In the genomic region with DNA sequence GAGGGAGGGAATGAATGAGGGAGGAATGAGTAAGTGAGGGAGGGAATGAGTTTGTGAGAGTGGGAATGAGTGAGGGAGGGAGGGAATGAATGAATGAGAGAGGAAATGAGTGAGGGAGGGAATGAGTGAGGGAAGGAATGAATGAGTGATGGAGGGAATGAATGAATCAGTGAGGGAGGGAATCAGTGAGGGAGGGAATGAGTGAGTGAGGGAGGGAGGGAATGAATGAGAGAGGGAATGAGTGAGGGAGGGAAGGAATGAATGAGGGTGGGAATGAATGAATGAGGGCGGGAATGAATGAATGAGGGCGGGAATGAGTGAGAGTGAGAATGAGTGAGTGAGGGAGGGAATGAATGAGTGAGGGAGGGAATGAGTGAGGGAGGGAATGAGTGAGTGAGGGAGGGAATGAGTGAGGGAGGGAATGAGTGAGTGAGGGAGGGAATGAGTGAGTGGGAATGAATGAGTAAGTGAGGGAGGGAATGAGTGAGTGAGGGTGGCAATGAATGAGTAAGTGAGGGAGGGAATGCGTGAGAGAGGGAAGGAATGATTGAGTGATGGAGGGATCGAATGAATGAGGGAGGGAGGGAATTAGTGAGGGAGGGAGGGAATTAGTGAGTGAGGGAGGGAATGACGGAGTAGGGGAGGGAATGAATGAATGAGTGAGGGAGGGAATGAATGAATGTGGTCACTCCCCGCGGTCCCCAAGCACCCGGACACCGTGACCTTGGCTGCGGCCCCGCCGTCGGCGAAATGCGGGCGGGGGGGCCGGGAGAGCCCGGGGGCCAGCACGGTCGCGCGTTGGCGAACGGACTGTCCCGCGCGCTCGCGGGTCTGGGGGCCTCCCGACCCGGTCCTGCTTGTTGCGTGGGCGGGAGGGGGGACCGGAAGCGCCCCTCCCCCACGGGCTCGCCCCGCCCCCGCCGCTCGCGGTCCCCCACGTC, we compare ENCODE assay signal across 9 cellular contexts. TPM values are rescaled to one million over a fixed set of nuclear protein-coding genes. Genes with fewer than 3 reads are reported as not detected.
DNase-seq lines count a peak whose midpoint lies in the region; ATAC-seq, FAIRE-seq and TF ChIP-seq lines count a peak whose summit lies in the region.
"Had no signal": no experiment of that assay in that cellular context is flagged by ENCODE, and none has a peak within 500 bp of the region (broad histone marks: within the 10 kb centered on the region; RNA-seq: fewer than 3 reads in every experiment).

No MANE protein-coding gene starts in this region.

- H3K9me3 Mint-ChIP-seq in CD8-positive, alpha-beta T cell = no peaks in the 10 kb centered on the region
- H3K9me3 Mint-ChIP-seq in astrocyte (ENCODE audit: unreplicated experiment) = no peaks in the 10 kb centered on the region

- no peaks in the 10 kb centered on the region for H3F3A ChIP-seq in Loucy (ENCODE audit: low read depth)

- peaks cover 46% of the 10 kb centered on the region for H3K4me1 Mint-ChIP-seq in CD8-positive, alpha-beta T cell (ENCODE audit: low read depth)
- H3K4me1 Mint-ChIP-seq in astrocyte (ENCODE audit: low read depth, unreplicated experiment) = peaks cover 6% of the 10 kb centered on the region

- H4K20me1 ChIP-seq in Loucy (ENCODE audit: insufficient read depth, low read length, poor library complexity, severe bottlenecking) = peaks cover 33% of the 10 kb centered on the region
- H4K20me1 ChIP-seq in astrocyte (ENCODE audit: insufficient read depth, low read length) = peaks cover 34% of the 10 kb centered on the region

- H3K4me3 ChIP-seq in CD8-positive, alpha-beta T cell (ENCODE audit: low read depth, low read length) = peak overlapping the region; percentile 95
- peak overlapping the region; percentile 79 for H3K4me3 ChIP-seq in Loucy (ENCODE audit: low read length, poor library complexity, severe bottlenecking)
- peak overlapping the region; percentile 46 for H3K4me3 ChIP-seq in astrocyte (ENCODE audit: insufficient read depth, low read depth, low read length)
- H3K4me3 ChIP-seq in lower leg skin (ENCODE audit: low read depth, poor library complexity, severe bottlenecking) = peak overlapping the region; percentile 19
- peak overlapping the region; percentile 97 for H3K4me3 ChIP-seq in urinary bladder (ENCODE audit: low read depth, low read length)

- POLR2A ChIA-PET in CD8-positive, alpha-beta T cell (lab: Charles Lee) = interaction anchor here (0.6 to 1.6 kb wide), 5 partner anchors 24 to 676 kb away, joined by 3 to 7 read pairs (median 5); a partner anchor contains a TSS

- peaks cover 60% of the 10 kb centered on the region for H3K4me1 ChIP-seq in CD8-positive, alpha-beta T cell (ENCODE audit: insufficient read depth, low read length)
- H3K4me1 ChIP-seq in Loucy (ENCODE audit: insufficient read depth, low read length, poor library complexity, severe bottlenecking) (no peaks in the 10 kb centered on the region), astrocyte (ENCODE audit: insufficient read depth, low read length) (peaks cover 24% of the 10 kb centered on the region), urinary bladder (ENCODE audit: insufficient read depth) (peaks cover 4% of the 10 kb centered on the region)

- no peak for TF ChIP-seq CTCF in CD8-positive, alpha-beta T cell (IDR thresholded peaks at IDR 0.05)
- no peak for TF ChIP-seq CTCF in Loucy (conservative IDR thresholded peaks at IDR 0.05; ENCODE audit: low read length)
- no peak for TF ChIP-seq CTCF in astrocyte (IDR thresholded peaks at IDR 0.05; ENCODE audit: insufficient read depth, low read depth, low read length)
- no peak for TF ChIP-seq CTCF in lower leg skin (IDR thresholded peaks at IDR 0.05)

- peak overlapping the region; percentile 100 for H3K27ac ChIP-seq in CD8-positive, alpha-beta T cell (ENCODE audit: low read depth, low read length)
- H3K27ac ChIP-seq in astrocyte (ENCODE audit: low read depth, low read length) = peak overlapping the region; percentile 100
- H3K27ac ChIP-seq in urinary bladder (ENCODE audit: low read depth) = no peak overlapping the region

- no peaks in the 10 kb centered on the region for H3K27me3 Mint-ChIP-seq in CD8-positive, alpha-beta T cell (ENCODE audit: low read depth)
- H3K27me3 Mint-ChIP-seq in astrocyte (ENCODE audit: low read depth, unreplicated experiment) = peaks cover 3% of the 10 kb centered on the region

- H3K9ac ChIP-seq in Loucy (ENCODE audit: low read depth, low read length, poor library complexity, severe bottlenecking) = peak overlapping the region; percentile 91
- H3K9ac ChIP-seq in astrocyte (ENCODE audit: low read length) = peak overlapping the region; percentile 99

- no peaks in the 10 kb centered on the region for H3K9me3 ChIP-seq in CD8-positive, alpha-beta T cell (ENCODE audit: low read length)
- H3K9me3 ChIP-seq in Loucy (ENCODE audit: insufficient read depth, low read depth, low read length) (no peaks in the 10 kb centered on the region), astrocyte (ENCODE audit: insufficient read depth, low read depth, low read length) (no peaks in the 10 kb centered on the region)

- no peaks in the 10 kb centered on the region for H3K9me2 ChIP-seq in Loucy (replicated peaks; ENCODE audit: low read depth, low read length)

- H3K36me3 ChIP-seq in CD8-positive, alpha-beta T cell (ENCODE audit: insufficient read depth, low read length) = no peaks in the 10 kb centered on the region
- no peaks in the 10 kb centered on the region for H3K36me3 ChIP-seq in Loucy (ENCODE audit: insufficient read depth, low read length)
- no peaks in the 10 kb centered on the region for H3K36me3 ChIP-seq in astrocyte (ENCODE audit: insufficient read depth, low read length)
- H3K36me3 ChIP-seq in urinary bladder (ENCODE audit: insufficient read depth) = no peaks in the 10 kb centered on the region

- H2AFZ ChIP-seq in Loucy (ENCODE audit: low read length) (no peak overlapping the region), astrocyte (ENCODE audit: low read depth, low read length) (peak overlapping the region; percentile 50)

- DNase-seq in CD8-positive, alpha-beta T cell = no peak
- DNase-seq in astrocyte (ENCODE audit: low read depth) (peak; percentile 46), lower leg skin (ENCODE audit: low spot score in 2 of 2) (no peak), midbrain (lab: John Stamatoyannopoulos, UW) (no peak)

- peak overlapping the region; percentile 100 for H3K27ac Mint-ChIP-seq in CD8-positive, alpha-beta T cell
- no peak overlapping the region for H3K27ac Mint-ChIP-seq in astrocyte (ENCODE audit: unreplicated experiment)

- intact Hi-C loops in CD8-positive, alpha-beta T cell (cut with DNase I, micrococcal nuclease) = loop anchor here (2.0 to 10.0 kb wide), 11 partner anchors 34 to 960 kb away; a partner anchor contains a TSS
- intact Hi-C loops in lower leg skin (cut with DNase I; ENCODE audit: low total_unique reads) = no loop called here

- peak overlapping the region; percentile 31 for H3K4me2 ChIP-seq in Loucy (ENCODE audit: low read depth, low read length, poor library complexity, severe bottlenecking)
- peak overlapping the region; percentile 88 for H3K4me2 ChIP-seq in astrocyte (ENCODE audit: low read length)

- CTCF ChIA-PET in CD8-positive, alpha-beta T cell (lab: Charles Lee) = no interaction called here

- no peaks in the 10 kb centered on the region for H3K27me3 ChIP-seq in CD8-positive, alpha-beta T cell (ENCODE audit: insufficient read depth, low read length)
- no peaks in the 10 kb centered on the region for H3K27me3 ChIP-seq in Loucy (ENCODE audit: insufficient read depth, low read length, poor library complexity, severe bottlenecking)
- no peaks in the 10 kb centered on the region for H3K27me3 ChIP-seq in astrocyte (ENCODE audit: insufficient read depth, low read length)

- TF ChIP-seq POLR2A in lower leg skin (IDR thresholded peaks at IDR 0.05) = no peak

- H3K79me2 ChIP-seq in Loucy (ENCODE audit: insufficient read depth, low read length) (peaks cover 35% of the 10 kb centered on the region), astrocyte (ENCODE audit: insufficient read depth, low read length) (peaks cover 35% of the 10 kb centered on the region)

- peak overlapping the region; percentile 89 for H3K4me3 Mint-ChIP-seq in CD8-positive, alpha-beta T cell
- H3K4me3 Mint-ChIP-seq in astrocyte (ENCODE audit: unreplicated experiment) = peak overlapping the region; percentile 77

- FAIRE-seq in astrocyte (lab: Jason Lieb, UNC) = peak; percentile 68

- 8 to 11% methylated on average over 16 to 25 of the region's 43 CpGs for WGBS in lower leg skin, 2 donors
- WGBS in urinary bladder = 4% methylated on average over 42 of the region's 43 CpGs

- no peak for ATAC-seq in CD8-positive, alpha-beta T cell
- ATAC-seq in GM19438 (IDR thresholded peaks at IDR 0.05; ENCODE audit: low read depth, unreplicated experiment) (peak; percentile 4), GM18502 (IDR thresholded peaks at IDR 0.05; ENCODE audit: poor library complexity, unreplicated experiment) (no peak)

- H3K36me3 Mint-ChIP-seq in CD8-positive, alpha-beta T cell = peaks cover 15% of the 10 kb centered on the region
- no peaks in the 10 kb centered on the region for H3K36me3 Mint-ChIP-seq in astrocyte (ENCODE audit: low read depth, unreplicated experiment)

RNA-seq across cellular contexts. Expression of a gene that starts 1.1 kb away (rescaled TPM):
- 100 to 1,000 TPM; 285 to 294 TPM for total RNA-seq in CD8-positive, alpha-beta T cell
- total RNA-seq in astrocyte (135 and 143 TPM in 2 replicates), lower leg skin (100 to 1,000 TPM in 1 of 4 donors, 10 to 100 TPM in 3; 42.1 to 138 (median 47.4) TPM), urinary bladder (41.9 TPM)
- 84.1 TPM for polyA plus RNA-seq in urinary bladder

RNA-seq across cellular contexts. Expression of a gene that starts 25.1 kb away (rescaled TPM):
- total RNA-seq in CD8-positive, alpha-beta T cell = 10 to 100 TPM; 13.8 to 18.3 TPM
- 1.4 and 2.6 TPM in 2 replicates for total RNA-seq in astrocyte
- 1 to 10 TPM; 1.5 to 5.4 (median 2.4) TPM for total RNA-seq in lower leg skin
- 0.63 TPM for total RNA-seq in urinary bladder
- 2.7 TPM for polyA plus RNA-seq in urinary bladder

RNA-seq across cellular contexts. Expression of a gene that starts 43.4 kb away (rescaled TPM):
- total RNA-seq in CD8-positive, alpha-beta T cell = 10 to 100 TPM; 21.6 to 22.7 TPM
- total RNA-seq in astrocyte (60.1 and 63.3 TPM in 2 replicates), lower leg skin (100 to 1,000 TPM in 1 of 4 donors, 10 to 100 TPM in 3; 76.8 to 106 (median 90.5) TPM), urinary bladder (22.3 TPM)
- 62.1 TPM for polyA plus RNA-seq in urinary bladder

RNA-seq across cellular contexts. Expression of a gene that starts 43.4 kb away (rescaled TPM):
- total RNA-seq in CD8-positive, alpha-beta T cell = 10 to 100 TPM; 30.7 to 31.9 TPM
- total RNA-seq in astrocyte = 45.5 and 60.5 TPM in 2 replicates
- total RNA-seq in lower leg skin = 10 to 100 TPM; 46.5 to 65.7 (median 60.0) TPM
- 28.0 TPM for total RNA-seq in urinary bladder
- polyA plus RNA-seq in urinary bladder = 70.4 TPM

RNA-seq across cellular contexts. Expression of a gene that starts 52.4 kb away (rescaled TPM):
- not detected for total RNA-seq in CD8-positive, alpha-beta T cell
- total RNA-seq in astrocyte = not detected in 2 replicates
- total RNA-seq in lower leg skin = 1 to 10 TPM in 3 of 4 donors, under 1 TPM in 1; 0.93 to 7.1 (median 2.4) TPM
- total RNA-seq in urinary bladder = 1.1 TPM
- polyA plus RNA-seq in urinary bladder = 2.1 TPM
- total RNA-seq: activated CD8-positive, alpha-beta memory T cell treated with anti-CD3 and anti-CD28 coated beads for 36 hours had no signal

Comparison
In these comparisons a context has a peak if more than half of its experiments do, and no peak if none do; other contexts are left out.
1. H3K4me3 ChIP-seq: peak in every context shown above with its lines; median percentile 97 in urinary bladder; 95 in CD8-positive, alpha-beta T cell; 79 in Loucy; 46 in astrocyte; 19 in lower leg skin.